In the genomic region with DNA sequence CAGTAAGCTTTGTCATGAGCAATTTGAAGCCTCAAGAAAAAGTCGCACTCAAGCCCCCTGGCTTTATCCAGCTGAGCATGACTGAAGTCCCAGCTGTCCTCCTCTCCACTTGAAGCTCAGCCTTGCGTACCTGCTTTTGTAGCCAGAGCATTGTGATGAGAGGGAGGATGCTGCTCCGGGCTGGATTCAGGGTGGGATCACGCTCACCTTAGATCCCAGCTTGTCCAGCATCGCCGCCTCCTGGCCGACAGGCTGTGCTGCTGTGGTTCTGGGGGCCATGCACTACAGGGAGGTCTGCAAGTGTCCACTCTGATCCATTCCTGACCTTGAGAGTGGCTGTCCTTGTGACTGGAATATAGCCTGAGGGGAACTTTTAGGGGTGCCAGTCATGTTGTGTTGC, we compare ENCODE assay signal across 13 cellular contexts.
A peak's percentile ranks its signal among the peaks of the same experiment; 100 is the strongest.
DNase-seq lines count a peak whose midpoint lies in the region; ATAC-seq and TF ChIP-seq lines count a peak whose summit lies in the region.
"Had no signal": no experiment of that assay in that cellular context is flagged by ENCODE, and none has a peak within 500 bp of the region (broad histone marks: within the 10 kb centered on the region; RNA-seq: fewer than 3 reads in every experiment).

No MANE protein-coding gene starts in this region.

- H3K36me3 ChIP-seq in left lung = no peaks in the 10 kb centered on the region

- no peak for DNase-seq in AG10803 (ENCODE audit: low read depth)
- peak; percentile 6 for DNase-seq in HuH-7 (ENCODE audit: low spot score)
- peak; percentile 22 for DNase-seq in SK-MEL-5 (ENCODE audit: low read depth, low spot score)
- DNase-seq in iPS-NIHi11 (ENCODE audit: low spot score) = peak; percentile 60
- DNase-seq in stimulated activated naive CD8-positive, alpha-beta T cell treated with anti-CD3 and anti-CD28 coated beads, Interleukin-15, Interleukin-2, amounts not matched to agents 100 U/mL and 50 U/mL, for 24 hours = no peak
- no peak for DNase-seq in left lung
- DNase-seq in EL = no peak
- DNase-seq: activated CD4-positive, alpha-beta T cell treated with anti-CD3 and anti-CD28 coated beads, Interleukin-2, amount 10 ng/mL, durations not matched to agents 24 days and 14 days; activated naive CD8-positive, alpha-beta T cell treated with anti-CD3 and anti-CD28 coated beads for 36 hours; NCI-H510A treated with DMSO at 0.1 percent for 48 hours; occipital lobe had no signal

- in situ Hi-C loops in SK-MEL-5 (cut with HindIII; ENCODE audit: low pct_unique_long_range_greater_than_20kb, low sequenced_read_pairs) = no loop called here

- intact Hi-C loops in left lung (cut with DNase I) = no loop called here

- H3K9me3 ChIP-seq in left lung = no peaks in the 10 kb centered on the region

- no peaks in the 10 kb centered on the region for H3K4me1 ChIP-seq in left lung

- H3K27me3 ChIP-seq in left lung = no peaks in the 10 kb centered on the region

- H3K27ac ChIP-seq in left lung = no peak overlapping the region

- no peak overlapping the region for H3K4me3 ChIP-seq in AG10803 (ENCODE audit: low read length)
- no peak overlapping the region for H3K4me3 ChIP-seq in left lung

- ATAC-seq in HG03457 (IDR thresholded peaks at IDR 0.05; ENCODE audit: unreplicated experiment) = no peak
- ATAC-seq in stimulated activated naive CD8-positive, alpha-beta T cell treated with anti-CD3 and anti-CD28 coated beads, Interleukin-15, Interleukin-2, amounts not matched to agents 100 U/mL and 50 U/mL, for 24 hours = no peak
- no peak for ATAC-seq in left lung
- ATAC-seq: stimulated activated effector memory CD8-positive, alpha-beta T cell treated with anti-CD3 and anti-CD28 coated beads, Interleukin-12 subunit alpha, Interleukin-12 subunit beta, amount 100 ng/mL, for 72 hours had no signal

- TF ChIP-seq CTCF in AG10803 (conservative IDR thresholded peaks at IDR 0.05; ENCODE audit: low read length) (0 out of 2 replicates have a peak, but pooled peaks have one; percentile 10), left lung (IDR thresholded peaks at IDR 0.05) (no peak)

Comparison
In these comparisons a context has a peak if more than half of its experiments do, and no peak if none do; other contexts are left out.
1. DNase-seq: peak in HuH-7 (single experiment), SK-MEL-5 (single experiment) and iPS-NIHi11 (single experiment); none in AG10803 (single experiment), stimulated activated naive CD8-positive, alpha-beta T cell treated with anti-CD3 and anti-CD28 coated beads, Interleukin-15, Interleukin-2, amounts not matched to agents 100 U/mL and 50 U/mL, for 24 hours (single experiment), left lung (0 of 2) and EL (single experiment).